8 cellular contexts compared by ENCODE assay signal in the genomic region with DNA sequence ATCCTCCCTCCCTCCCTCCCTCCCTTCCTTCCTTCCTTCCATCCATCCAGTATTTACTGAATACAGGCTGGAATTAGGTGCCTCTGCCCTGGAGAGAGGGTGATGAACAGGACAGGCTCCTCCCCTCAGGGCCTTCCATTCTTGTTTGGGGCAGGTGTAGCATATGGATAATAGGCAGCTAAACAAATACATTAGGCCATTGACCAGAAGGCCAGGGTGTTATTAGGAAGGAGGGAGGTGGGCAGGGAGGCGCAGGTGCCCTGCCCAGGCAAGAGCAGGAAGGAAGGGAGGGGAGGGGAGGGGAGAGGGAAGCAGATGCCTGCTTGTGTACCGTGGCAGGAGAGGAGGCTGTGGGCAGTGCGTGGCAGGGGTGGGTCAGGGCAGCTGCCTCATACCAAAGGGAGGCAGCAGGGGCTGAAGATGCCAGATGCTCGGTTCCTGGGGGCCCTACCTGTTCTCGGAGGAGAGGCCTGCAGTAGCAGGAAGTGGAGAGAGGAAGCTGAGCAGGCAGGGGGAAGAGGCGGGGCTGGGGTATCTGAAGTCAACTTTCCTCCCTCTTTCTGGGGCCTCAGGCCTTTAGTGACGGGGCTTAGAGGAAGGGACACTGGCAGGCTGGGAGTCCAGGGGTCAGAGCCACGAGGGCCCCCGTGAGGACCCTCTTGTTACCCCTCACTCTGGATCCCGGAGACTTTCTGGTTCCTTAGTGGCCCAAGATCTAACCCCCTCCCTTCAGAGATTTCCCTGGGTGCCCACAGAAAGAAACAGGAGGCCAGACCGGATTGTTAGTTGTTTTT. TPM values are rescaled to one million over a fixed set of nuclear protein-coding genes. Genes with fewer than 3 reads are reported as not detected.
DNase-seq lines count a peak whose midpoint lies in the region; ATAC-seq, FAIRE-seq and TF ChIP-seq lines count a peak whose summit lies in the region.

A gene with protein sequence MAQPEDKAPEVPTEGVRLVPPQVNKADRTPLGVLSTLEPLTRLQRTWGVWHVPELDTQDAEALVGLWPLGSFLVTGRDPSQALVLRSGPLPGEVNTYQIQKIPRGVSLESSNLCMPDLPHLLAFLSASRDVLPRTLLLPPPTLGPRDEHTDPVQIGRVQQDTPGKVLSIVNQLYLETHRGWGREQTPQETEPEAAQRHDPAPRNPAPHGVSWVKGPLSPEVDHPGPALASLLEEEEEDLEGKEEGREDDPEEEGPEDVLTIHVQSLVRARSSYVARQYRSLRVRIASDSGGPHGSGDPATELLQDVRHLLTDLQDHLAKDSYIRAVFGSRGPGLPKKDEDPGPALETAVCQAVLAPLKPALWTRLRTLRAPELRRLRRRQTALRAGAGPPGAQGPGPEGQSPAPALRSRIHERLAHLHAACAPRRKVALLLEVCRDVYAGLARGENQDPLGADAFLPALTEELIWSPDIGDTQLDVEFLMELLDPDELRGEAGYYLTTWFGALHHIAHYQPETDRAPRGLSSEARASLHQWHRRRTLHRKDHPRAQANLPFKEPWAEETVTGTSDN (minus strand): TSS at position 495 of the 794 bp plus-strand sequence. CDS start 1,533 bp downstream, outside the sequence.

- H3K27ac ChIP-seq in effector memory CD4-positive, alpha-beta T cell (ENCODE audit: insufficient read depth, low read length, poor library complexity, severe bottlenecking): peak within 1 kb of the TSS; percentile 84
- H3K27ac ChIP-seq in neutrophil (peak within 1 kb of the TSS; percentile 94), aorta (ENCODE audit: low read depth in 1 of 2, low read length in 2 of 2) (no peak within 1 kb of the TSS)

- FAIRE-seq in H54 (lab: Jason Lieb, UNC): no peak

- peaks cover 5% of the 10 kb centered on the region for H3K36me3 ChIP-seq in effector memory CD4-positive, alpha-beta T cell (ENCODE audit: control insufficient read depth, insufficient read depth, low read length)
- peaks cover 45% of the 10 kb centered on the region for H3K36me3 ChIP-seq in neutrophil
- no peaks in the 10 kb centered on the region for H3K36me3 ChIP-seq in aorta (ENCODE audit: control insufficient read depth in 1 of 2, insufficient read depth in 2 of 2, low read length in 1 of 2)

- 62 to 64% methylated on average over 11 of the region's 11 CpGs for WGBS in aorta, 2 donors

- intact Hi-C loops in aorta (cut with DNase I): loop anchor here (10.0 kb wide), 3 partner anchors 113 to 363 kb away; no protein-coding TSS in a partner anchor

- H3K4me1 ChIP-seq in effector memory CD4-positive, alpha-beta T cell (ENCODE audit: control insufficient read depth, insufficient read depth, low read length, poor library complexity, severe bottlenecking): peaks cover 26% of the 10 kb centered on the region
- H3K4me1 ChIP-seq in neutrophil (ENCODE audit: control insufficient read depth in 1 of 2, insufficient read depth in 1 of 2, low read depth in 1 of 2, low read length in 1 of 2) (peaks cover 22 to 25% of the 10 kb centered on the region in 2 experiments), aorta (ENCODE audit: control insufficient read depth in 1 of 2, insufficient read depth in 2 of 2, low read length in 2 of 2) (no peaks in the 10 kb centered on the region)

- peak; percentile 66 for DNase-seq in NCI-H82 (lab: John Stamatoyannopoulos, UW)
- no peak for DNase-seq in NCI-H82 treated with DMSO at 0.1 percent for 48 hours (lab: John Stamatoyannopoulos, UW; ENCODE audit: unreplicated experiment)
- DNase-seq in NCI-H2196 (lab: John Stamatoyannopoulos, UW; ENCODE audit: unreplicated experiment): peak; percentile 85
- peak; percentile 72 for DNase-seq in activated CD4-positive, CD25-positive, alpha-beta regulatory T cell treated with anti-CD3 and anti-CD28 coated beads, Interleukin-2, amount 50 U/mL, for 72 hours
- peak; percentile 39 to 52 (median 52) for DNase-seq in effector memory CD4-positive, alpha-beta T cell
- DNase-seq in aorta: no peak
- no peak for DNase-seq in H54 (ENCODE audit: insufficient read length, low spot score)

- ATAC-seq in aorta (ENCODE audit: low FRiP score): peak; percentile 37

- H3K4me3 ChIP-seq in effector memory CD4-positive, alpha-beta T cell (ENCODE audit: insufficient read depth, low read depth, low read length, poor library complexity, severe bottlenecking): peak within 1 kb of the TSS; percentile 21
- H3K4me3 ChIP-seq in neutrophil (ENCODE audit: low read depth in 1 of 2, low read length in 1 of 2): peak within 1 kb of the TSS; percentile 68 to 79
- H3K4me3 ChIP-seq in aorta (ENCODE audit: low read length in 2 of 2): no peak within 1 kb of the TSS

- H3K9me3 ChIP-seq in effector memory CD4-positive, alpha-beta T cell (ENCODE audit: control insufficient read depth, low read length): no peaks in the 10 kb centered on the region
- H3K9me3 ChIP-seq in neutrophil (no peaks in the 10 kb centered on the region), aorta (ENCODE audit: control insufficient read depth, low read length) (no peaks in the 10 kb centered on the region)

- TF ChIP-seq CTCF in neutrophil (IDR thresholded peaks at IDR 0.05): no peak

- no peak for TF ChIP-seq POLR2A in H54 (IDR thresholded peaks at IDR 0.05; ENCODE audit: low read depth, low read length)

- no peaks in the 10 kb centered on the region for H3K27me3 ChIP-seq in effector memory CD4-positive, alpha-beta T cell (replicated peaks; ENCODE audit: control insufficient read depth, insufficient read depth, low read length, poor library complexity, severe bottlenecking)
- no peaks in the 10 kb centered on the region for H3K27me3 ChIP-seq in neutrophil
- H3K27me3 ChIP-seq in aorta (ENCODE audit: control insufficient read depth in 1 of 2, insufficient read depth in 2 of 2, low read length in 1 of 2): no peaks in the 10 kb centered on the region

RNA-seq across cellular contexts. Expression of the gene that starts here (rescaled TPM):
- 1 to 10 TPM; 3.3 to 5.7 TPM for total RNA-seq in aorta
- polyA plus RNA-seq in aorta: 1 to 10 TPM; 1.8 to 5.4 TPM

Comparison
In these comparisons a context has a peak if more than half of its experiments do, and no peak if none do; other contexts are left out.
1. DNase-seq: peak in NCI-H82 (single experiment), NCI-H2196 (single experiment), activated CD4-positive, CD25-positive, alpha-beta regulatory T cell treated with anti-CD3 and anti-CD28 coated beads, Interleukin-2, amount 50 U/mL, for 72 hours (single experiment) and effector memory CD4-positive, alpha-beta T cell (3 of 3); none in NCI-H82 treated with DMSO at 0.1 percent for 48 hours (single experiment), aorta (0 of 2) and H54 (single experiment).
2. H3K27ac ChIP-seq: peak in effector memory CD4-positive, alpha-beta T cell (single experiment) and neutrophil (single experiment); none in aorta (0 of 2).
3. H3K4me3 ChIP-seq: peak in effector memory CD4-positive, alpha-beta T cell (single experiment) and neutrophil (2 of 2); none in aorta (0 of 2).